14 cellular contexts compared by ENCODE assay signal in the genomic region with DNA sequence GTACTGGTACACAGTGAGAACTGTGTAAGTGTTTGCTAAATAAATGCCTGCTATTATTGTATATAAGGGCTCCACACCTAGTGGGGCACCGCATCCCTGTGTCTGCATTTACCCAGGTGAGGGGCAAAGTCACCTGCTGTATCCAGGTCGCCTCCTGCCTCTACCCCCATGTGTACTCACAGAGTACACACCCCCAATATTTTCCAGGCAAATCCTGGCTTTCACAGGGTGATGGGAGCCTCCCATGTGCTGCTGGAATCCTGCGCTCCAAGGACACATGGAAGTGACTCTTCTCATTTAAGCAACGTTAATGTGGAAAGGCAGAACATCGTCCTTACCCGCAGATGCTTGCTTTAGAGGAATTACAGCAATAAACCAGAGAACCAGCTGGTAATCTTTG. TPM values are rescaled to one million over a fixed set of nuclear protein-coding genes. Genes with fewer than 3 reads are reported as not detected.
A peak's percentile ranks its signal among the peaks of the same experiment; 100 is the strongest.
DNase-seq lines count a peak whose midpoint lies in the region; ATAC-seq, FAIRE-seq and TF ChIP-seq lines count a peak whose summit lies in the region.
"Had no signal": no experiment of that assay in that cellular context is flagged by ENCODE, and none has a peak within 500 bp of the region (broad histone marks: within the 10 kb centered on the region; RNA-seq: fewer than 3 reads in every experiment).

No MANE protein-coding gene starts in this region.

- in situ Hi-C loops in HepG2 (cut with HindIII; ENCODE audit: extremely low pct_ligation_motif_present, low pct_unique_long_range_greater_than_20kb): no loop called here

- no peak for TF ChIP-seq RAD21 in HepG2 (CRISPR knock-in tag; IDR thresholded peaks at IDR 0.05)

- no peak overlapping the region for H3K27ac ChIP-seq in HepG2 (ENCODE audit: extremely low read length, insufficient read depth, low read length)
- H3K27ac ChIP-seq in right lobe of liver: no peak overlapping the region
- no peak overlapping the region for H3K27ac ChIP-seq in coronary artery
- H3K27ac ChIP-seq: BLaER1 treated with 17β-estradiol and CSF1 and Interleukin-3, amounts not matched to agents 10 nM and 100 nM; HL-60 had no signal

- H3K4me1 ChIP-seq in HepG2 (ENCODE audit: insufficient read depth, low read length) (no peaks in the 10 kb centered on the region), right lobe of liver (no peaks in the 10 kb centered on the region)

- 0% methylated on average over 5 of the region's 6 CpGs for WGBS in HepG2 (ENCODE audit: low lambda C conversion rate)
- 87% methylated on average over 3 of the region's 6 CpGs for WGBS in right lobe of liver (ENCODE audit: insufficient coverage, low coverage, low lambda C conversion rate, missing lambda C conversion rate)

- H3K9ac ChIP-seq in HepG2 (ENCODE audit: insufficient read depth, low read depth, low read length): no peak overlapping the region
- H3K9ac ChIP-seq: BLaER1 treated with 17β-estradiol and CSF1 and Interleukin-3, amounts not matched to agents 10 nM and 100 nM had no signal

- ATAC-seq in HepG2: no peak
- ATAC-seq in right lobe of liver: no peak
- ATAC-seq in HG02870 (IDR thresholded peaks at IDR 0.05; ENCODE audit: unreplicated experiment): no peak
- ATAC-seq: CD8-positive, alpha-beta T cell had no signal

- H2AFZ ChIP-seq in HepG2 (ENCODE audit: low read length): no peak overlapping the region

- TF ChIP-seq POLR2A in HepG2 (IDR thresholded peaks at IDR 0.05; ENCODE audit: insufficient read depth in 1 of 2, low read depth in 2 of 2, low read length in 2 of 2): no peak
- no peak for TF ChIP-seq POLR2A in right lobe of liver (IDR thresholded peaks at IDR 0.05)

- CTCF ChIA-PET in HepG2 (lab: Yijun Ruan, JAX; ENCODE audit: low intra/inter-chr PET ratio, low total read pairs): no interaction called here

- H3K79me2 ChIP-seq in HepG2 (ENCODE audit: insufficient read depth, low read length): no peaks in the 10 kb centered on the region

- H3K4me2 ChIP-seq in HepG2 (ENCODE audit: low read depth, low read length): no peak overlapping the region
- H3K4me2 ChIP-seq: BLaER1 treated with 17β-estradiol and CSF1 and Interleukin-3, amounts not matched to agents 10 nM and 100 nM had no signal

- TF ChIP-seq CTCF in HepG2 (CRISPR knock-in tag; IDR thresholded peaks at IDR 0.05): no peak
- TF ChIP-seq CTCF in right lobe of liver (IDR thresholded peaks at IDR 0.05): no peak
- TF ChIP-seq CTCF in coronary artery (IDR thresholded peaks at IDR 0.05): no peak

- TF ChIP-seq EP300 in HepG2 (IDR thresholded peaks at IDR 0.05; ENCODE audit: low read depth in 2 of 2, low read length in 2 of 2) (no peak), HepG2 (CRISPR knock-in tag; IDR thresholded peaks at IDR 0.05; ENCODE audit: borderline replicate concordance) (no peak)

- no TSS peak for BruUV-seq in HepG2 (replicated peaks; lab: Mats Ljungman, UMichigan)

- FAIRE-seq in HepG2 (lab: Jason Lieb, UNC): no peak
- FAIRE-seq: H1 had no signal

- no peaks in the 10 kb centered on the region for H3K36me3 ChIP-seq in HepG2 (replicated peaks in 1 of 2; ENCODE audit: control insufficient read depth in 1 of 2, insufficient read depth in 2 of 2, low read length in 2 of 2)
- no peaks in the 10 kb centered on the region for H3K36me3 ChIP-seq in right lobe of liver

- H3K9me3 ChIP-seq in HepG2 (ENCODE audit: low read length): no peaks in the 10 kb centered on the region
- no peaks in the 10 kb centered on the region for H3K9me3 ChIP-seq in right lobe of liver

- DNase-seq in HepG2 (ENCODE audit: low spot score) (no peak), right lobe of liver (no peak), coronary artery (ENCODE audit: low spot score) (peak; percentile 50), ureter (ENCODE audit: low spot score) (peak; percentile 19), Kasumi-1 (lab: John Stamatoyannopoulos, UW) (no peak)
- DNase-seq: Calu3; CD8-positive, alpha-beta T cell; DMS79 treated with DMSO at 0.1 percent for 48 hours; GF-D8; H9 had no signal

- POLR2A ChIA-PET in HepG2 (lab: Yijun Ruan, JAX): no interaction called here

- no peaks in the 10 kb centered on the region for H4K20me1 ChIP-seq in HepG2 (ENCODE audit: insufficient read depth, low read length)
- H4K20me1 ChIP-seq: BLaER1 treated with 17β-estradiol and CSF1 and Interleukin-3, amounts not matched to agents 10 nM and 100 nM had no signal

- H3K27me3 ChIP-seq in HepG2 (ENCODE audit: control insufficient read depth in 1 of 2, insufficient read depth in 2 of 2, low read length in 2 of 2) (peaks cover 0 to 4% of the 10 kb centered on the region in 2 experiments; a peak in 1 of 5 replicates), right lobe of liver (no peaks in the 10 kb centered on the region)
- H3K27me3 ChIP-seq: BLaER1 treated with 17β-estradiol and CSF1 and Interleukin-3, amounts not matched to agents 10 nM and 100 nM had no signal

- intact Hi-C loops in HepG2 (cut with micrococcal nuclease; ENCODE audit: unreplicated experiment): no loop called here
- intact Hi-C loops in right lobe of liver (cut with DNase I): loop anchor here (10.0 kb wide), 1 partner anchor 98 kb away; no protein-coding TSS in a partner anchor

- H3K4me3 ChIP-seq in HepG2 (replicated peaks in 1 of 3; ENCODE audit: insufficient read depth in 1 of 3, low read depth in 2 of 3, low read length in 3 of 3): no peak overlapping the region
- no peak overlapping the region for H3K4me3 ChIP-seq in right lobe of liver
- H3K4me3 ChIP-seq in coronary artery: no peak overlapping the region
- H3K4me3 ChIP-seq: BLaER1 treated with 17β-estradiol and CSF1 and Interleukin-3, amounts not matched to agents 10 nM and 100 nM had no signal

TF ChIP-seq in HepG2, 621 proteins besides CTCF, POLR2A, EP300 and RAD21:
- TF ChIP-seq, protein P1, sequence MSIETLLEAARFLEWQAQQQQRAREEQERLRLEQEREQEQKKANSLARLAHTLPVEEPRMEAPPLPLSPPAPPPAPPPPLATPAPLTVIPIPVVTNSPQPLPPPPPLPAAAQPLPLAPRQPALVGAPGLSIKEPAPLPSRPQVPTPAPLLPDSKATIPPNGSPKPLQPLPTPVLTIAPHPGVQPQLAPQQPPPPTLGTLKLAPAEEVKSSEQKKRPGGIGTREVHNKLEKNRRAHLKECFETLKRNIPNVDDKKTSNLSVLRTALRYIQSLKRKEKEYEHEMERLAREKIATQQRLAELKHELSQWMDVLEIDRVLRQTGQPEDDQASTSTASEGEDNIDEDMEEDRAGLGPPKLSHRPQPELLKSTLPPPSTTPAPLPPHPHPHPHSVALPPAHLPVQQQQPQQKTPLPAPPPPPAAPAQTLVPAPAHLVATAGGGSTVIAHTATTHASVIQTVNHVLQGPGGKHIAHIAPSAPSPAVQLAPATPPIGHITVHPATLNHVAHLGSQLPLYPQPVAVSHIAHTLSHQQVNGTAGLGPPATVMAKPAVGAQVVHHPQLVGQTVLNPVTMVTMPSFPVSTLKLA (IDR thresholded peaks at IDR 0.05): peak; percentile 53
- no peak for TF ChIP-seq ZFP37 (CRISPR knock-in tag; IDR thresholded peaks at IDR 0.05; ENCODE audit: borderline replicate concordance)

RNA-seq across cellular contexts. Expression of gene ARHGAP22, which starts 48.2 kb away (rescaled TPM):
- total RNA-seq in HepG2 (2016; rRNA removed; fragmentation: Illumina TruSeq; extraction: Trizol) (0.38 TPM in 1 of 2 replicates, not detected in the other), right lobe of liver (1 to 10 TPM in 1 of 6 experiments, under 1 TPM in 5; 0.22 to 3.6 (median 0.64) TPM), ureter (4.6 TPM)
- total RNA-seq in HepG2 (2016; cell fraction: cytosol; rRNA removed; fragmentation: Illumina TruSeq; extraction: Trizol; ENCODE audit: low read depth): 0.20 and 0.26 TPM in 2 replicates
- 0.18 and 0.24 TPM in 2 replicates for total RNA-seq in HepG2 (2016; cell fraction: insoluble cytoplasmic fraction; rRNA removed; fragmentation: Illumina TruSeq; extraction: Trizol)
- total RNA-seq in HepG2 (2016; cell fraction: membrane; rRNA removed; fragmentation: Illumina TruSeq; extraction: Trizol): 0.25 and 0.34 TPM in 2 replicates
- not detected in 2 replicates for total RNA-seq in HepG2 (2016; cell fraction: nucleus; rRNA removed; fragmentation: Illumina TruSeq; extraction: Trizol)
- 0.05 and 0.08 TPM in 2 replicates for polyA plus RNA-seq in HepG2 (2011; rRNA removed)
- polyA plus RNA-seq in HepG2 (2011; cell fraction: cytosol; rRNA removed): 0.04 TPM in 2 replicates
- 0.16 and 0.23 TPM in 2 replicates for polyA plus RNA-seq in HepG2 (2011; cell fraction: nucleus; rRNA removed)
- 0.07 TPM in 1 of 2 replicates, not detected in the other for polyA plus RNA-seq in HepG2 (2012)
- polyA plus RNA-seq in HepG2 (2016; cell fraction: cytosol; fragmentation: Illumina TruSeq; extraction: Trizol; ENCODE audit: low read depth): 0.08 and 0.14 TPM in 2 replicates
- 0.11 TPM in 2 replicates for polyA plus RNA-seq in HepG2 (2016; cell fraction: insoluble cytoplasmic fraction; fragmentation: Illumina TruSeq; extraction: Trizol; ENCODE audit: low read depth)
- polyA plus RNA-seq in HepG2 (2016; cell fraction: membrane; fragmentation: Illumina TruSeq; extraction: Trizol; ENCODE audit: low read depth): 0.09 and 0.40 TPM in 2 replicates
- polyA plus RNA-seq in HepG2 (2016; cell fraction: nucleus; fragmentation: Illumina TruSeq; extraction: Trizol; ENCODE audit: insufficient read depth, low read depth): 0.56 TPM in 1 of 2 replicates, not detected in the other
- 0.10 TPM in 1 of 2 replicates, not detected in the other for polyA minus RNA-seq in HepG2 (2011; rRNA and poly(A)+ RNA removed; ENCODE audit: low replicate concordance)
- polyA minus RNA-seq in HepG2 (2011; cell fraction: cytosol; rRNA and poly(A)+ RNA removed): not detected in 2 replicates
- not detected in 2 replicates for polyA minus RNA-seq in HepG2 (2011; cell fraction: nucleus; rRNA and poly(A)+ RNA removed)
- total RNA-seq: CD8-positive, alpha-beta T cell had no signal

Comparison
In these comparisons a context has a peak if more than half of its experiments do, and no peak if none do; other contexts are left out.
1. DNase-seq: peak in coronary artery (single experiment) and ureter (single experiment); none in HepG2 (single experiment), right lobe of liver (0 of 3) and Kasumi-1 (0 of 2).